37 cellular contexts compared by ENCODE assay signal in genomic region chr3:68909719-68910118, GRCh38. TPM values are rescaled to one million over a fixed set of nuclear protein-coding genes. Genes with fewer than 3 reads are reported as not detected.
"Had no signal": no experiment of that assay in that cellular context is flagged by ENCODE, and none has a peak within 500 bp of the region (broad histone marks: within the 10 kb centered on the region; RNA-seq: fewer than 3 reads in every experiment).

No MANE protein-coding gene starts in this region.

- H3K9me3 ChIP-seq: MG63 had no signal

- H3K4me3 ChIP-seq: MG63 had no signal

- DNase-seq: Karpas-422, Kasumi-1, MG63, MM.1S, MV-4-11, NCI-H1048, NCI-H1092, NCI-H1092 treated with DMSO at 0.1 percent for 48 hours, NCI-H1105, NCI-H1105 treated with DMSO at 0.1 percent for 48 hours, NCI-H1417 treated with DMSO at 0.1 percent for 48 hours, NCI-H1436, NCI-H1436 treated with DMSO at 0.1 percent for 48 hours, NCI-H146, NCI-H1694, NCI-H1694 treated with DMSO at 0.1 percent for 48 hours, NCI-H187, NCI-H187 treated with DMSO at 0.1 percent for 48 hours, NCI-H1930, NCI-H2029, NCI-H2029 treated with DMSO at 0.1 percent for 48 hours, NCI-H2081, NCI-H2081 treated with DMSO at 0.1 percent for 48 hours, NCI-H2107, NCI-H2171, NCI-H2171 treated with DMSO at 0.1 percent for 48 hours, NCI-H2227 treated with DMSO at 0.1 percent for 48 hours, NCI-H226, NCI-H345, NCI-H446, NCI-H446 treated with DMSO at 0.1 percent for 48 hours, NCI-H510A, NCI-H510A treated with DMSO at 0.1 percent for 48 hours had no signal

- H3K4me2 ChIP-seq: KMS-11 had no signal

- H3K9ac ChIP-seq: KMS-11 had no signal

- H3K36me3 ChIP-seq: MG63 had no signal

- H3K27ac ChIP-seq: KMS-11 had no signal

RNA-seq across cellular contexts. Expression of gene TAFA4, which starts 22.6 kb away (rescaled TPM):
- total RNA-seq: LHCN-M2, M059J, MCF 10A had no signal
